In genomic region chr4:137861682-137862081, GRCh38 we compare ENCODE assay signal across 8 cellular contexts.
DNase-seq lines count a peak whose midpoint lies in the region; ATAC-seq, FAIRE-seq and TF ChIP-seq lines count a peak whose summit lies in the region.

No MANE protein-coding gene starts in this region.

- H3K27ac ChIP-seq in prostate gland, result no peak overlapping the region

- H3K4me3 ChIP-seq in NB4 (ENCODE audit: low read depth, low read length), result no peak overlapping the region
- H3K4me3 ChIP-seq in prostate gland, result no peak overlapping the region

- H3K9me3 Mint-ChIP-seq in stimulated activated naive B cell treated with anti-CD40 and anti-IgM and Interleukin-4, amounts not matched to agents 10 μg/mL and 1 μg/mL and 100 μg/mL, for 72 hours, result no peaks in the 10 kb centered on the region

- intact Hi-C loops in prostate gland (cut with DNase I), result loop anchor here (5.0 to 10.0 kb wide), 2 partner anchors 337 to 739 kb away; no protein-coding TSS in a partner anchor

- H3K4me1 Mint-ChIP-seq in stimulated activated naive B cell treated with anti-CD40 and anti-IgM and Interleukin-4, amounts not matched to agents 10 μg/mL and 1 μg/mL and 100 μg/mL, for 72 hours, result no peaks in the 10 kb centered on the region

- H3K4me1 ChIP-seq in prostate gland (replicated peaks), result no peaks in the 10 kb centered on the region

- TF ChIP-seq CTCF in NB4 (IDR thresholded peaks at IDR 0.05; ENCODE audit: low read depth, low read length), result no peak
- TF ChIP-seq CTCF in prostate gland (IDR thresholded peaks at IDR 0.05), result peak in 3 of 4 experiments; percentile 27 to 38 (median 29)

- ATAC-seq in stimulated activated naive B cell treated with anti-CD40 and anti-IgM and Interleukin-4, amounts not matched to agents 10 μg/mL and 1 μg/mL and 100 μg/mL, for 72 hours (replicated peaks), result no peak
- no peak for ATAC-seq in GM21423 (IDR thresholded peaks at IDR 0.05; ENCODE audit: unreplicated experiment)

- H3K9me3 ChIP-seq in prostate gland, result no peaks in the 10 kb centered on the region

- DNase-seq in NCI-H1417 (lab: John Stamatoyannopoulos, UW) (peak in 2 of 3 experiments; percentile 3 to 38), NCI-H1417 treated with DMSO at 0.1 percent for 48 hours (lab: John Stamatoyannopoulos, UW) (no peak), NB4 (ENCODE audit: low read depth) (peak; percentile 8), prostate gland (ENCODE audit: low spot score) (no peak), NCI-H82 (lab: John Stamatoyannopoulos, UW) (no peak)
- no peak for DNase-seq in stimulated activated naive B cell treated with anti-CD40 and anti-IgM and Interleukin-4, amounts not matched to agents 10 μg/mL and 1 μg/mL and 100 μg/mL, for 72 hours

- peak; percentile 96 for FAIRE-seq in endometrium (lab: Jason Lieb, UNC)

- H3K27me3 ChIP-seq in prostate gland (replicated peaks; ENCODE audit: insufficient read depth), result no peaks in the 10 kb centered on the region

- H3K36me3 ChIP-seq in prostate gland, result no peaks in the 10 kb centered on the region

- no peaks in the 10 kb centered on the region for H3K36me3 Mint-ChIP-seq in stimulated activated naive B cell treated with anti-CD40 and anti-IgM and Interleukin-4, amounts not matched to agents 10 μg/mL and 1 μg/mL and 100 μg/mL, for 72 hours

- TF ChIP-seq POLR2A in NB4 (IDR thresholded peaks at IDR 0.05; ENCODE audit: extremely low read depth, insufficient read length) (no peak), prostate gland (IDR thresholded peaks at IDR 0.05) (no peak)

- no peak overlapping the region for H3K4me3 Mint-ChIP-seq in stimulated activated naive B cell treated with anti-CD40 and anti-IgM and Interleukin-4, amounts not matched to agents 10 μg/mL and 1 μg/mL and 100 μg/mL, for 72 hours

- H3K27ac Mint-ChIP-seq in stimulated activated naive B cell treated with anti-CD40 and anti-IgM and Interleukin-4, amounts not matched to agents 10 μg/mL and 1 μg/mL and 100 μg/mL, for 72 hours, result no peak overlapping the region

- no peaks in the 10 kb centered on the region for H3K27me3 Mint-ChIP-seq in stimulated activated naive B cell treated with anti-CD40 and anti-IgM and Interleukin-4, amounts not matched to agents 10 μg/mL and 1 μg/mL and 100 μg/mL, for 72 hours

Comparison
In these comparisons a context has a peak if more than half of its experiments do, and no peak if none do; other contexts are left out.
1. DNase-seq: peak in NCI-H1417 (2 of 3) and NB4 (single experiment); none in NCI-H1417 treated with DMSO at 0.1 percent for 48 hours (single experiment), prostate gland (single experiment), stimulated activated naive B cell treated with anti-CD40 and anti-IgM and Interleukin-4, amounts not matched to agents 10 μg/mL and 1 μg/mL and 100 μg/mL, for 72 hours (single experiment) and NCI-H82 (single experiment).